ENCODE assay signal across 7 cellular contexts in genomic region chr2:135456835-135457234, GRCh38.
"Had no signal": no experiment of that assay in that cellular context is flagged by ENCODE, and none has a peak within 500 bp of the region (broad histone marks: within the 10 kb centered on the region; RNA-seq: fewer than 3 reads in every experiment).

No MANE protein-coding gene starts in this region.

- FAIRE-seq: GM12878, GM12891, GM12892, GM18507, GM19239 had no signal

- ATAC-seq: GM12878 had no signal

- H3K4me3 ChIP-seq: GM12878 had no signal

- DNase-seq: GDM1, GF-D8 had no signal
